Comparison of ENCODE assay signal across 7 cellular contexts in genomic region chr14:104472536-104473243, GRCh38.
"Had no signal": no experiment of that assay in that cellular context is flagged by ENCODE, and none has a peak within 500 bp of the region (broad histone marks: within the 10 kb centered on the region; RNA-seq: fewer than 3 reads in every experiment).

No MANE protein-coding gene starts in this region.

- H3K4me1 Mint-ChIP-seq: IgD-negative memory B cell had no signal

- H3K27ac Mint-ChIP-seq: GM23338, HFFc6, IgD-negative memory B cell had no signal

- H3K4me1 ChIP-seq: HAP-1 had no signal

- H2AFZ ChIP-seq: GM23338 had no signal

- H3K9me3 Mint-ChIP-seq: GM23338, IgD-negative memory B cell had no signal

- H3K9me3 ChIP-seq: HAP-1 had no signal

- DNase-seq: HFFc6 had no signal

- H3K4me3 ChIP-seq: GM23338, HAP-1 had no signal

- FAIRE-seq: HepG2 had no signal

- H3K4me3 Mint-ChIP-seq: GM23338, HFFc6, IgD-negative memory B cell had no signal

- ATAC-seq: HCT116 had no signal

- H3K36me3 ChIP-seq: HAP-1 had no signal

- H3K4me2 ChIP-seq: GM23338 had no signal

- H3K27ac ChIP-seq: HL-60 had no signal
